Comparison of ENCODE assay signal across 8 cellular contexts in the genomic region with DNA sequence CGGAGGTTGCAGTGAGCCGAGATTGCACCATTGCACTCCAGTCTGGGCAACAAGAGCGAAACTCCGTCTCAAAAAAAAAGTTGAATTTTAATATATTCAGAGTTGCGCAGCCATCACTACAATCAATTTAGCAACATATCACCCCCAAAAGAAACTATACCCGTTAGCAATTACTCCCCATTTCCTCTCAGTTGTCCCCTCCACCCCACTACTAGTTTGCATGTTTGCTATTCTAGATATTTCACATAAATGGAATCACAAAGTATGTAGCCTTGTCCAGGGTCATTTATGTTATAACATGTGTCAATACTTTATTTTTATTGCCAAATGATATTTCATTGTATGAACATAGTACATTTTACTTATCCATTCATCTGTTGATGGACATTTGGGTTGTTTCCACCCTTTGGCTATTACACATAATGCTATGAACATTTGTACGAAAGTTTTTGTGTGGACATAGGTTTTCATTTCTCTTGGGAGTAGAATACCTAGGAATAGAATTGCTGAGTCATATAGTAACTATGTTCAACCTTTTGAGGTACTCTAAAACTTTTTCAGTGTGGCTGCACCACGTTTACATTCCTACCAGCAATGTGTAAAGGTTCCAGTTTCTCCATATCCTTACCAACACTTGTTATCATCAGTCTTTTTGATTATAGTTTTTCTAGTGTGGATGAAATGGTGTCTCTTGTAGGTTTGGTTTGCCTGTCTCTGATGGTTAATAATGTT. TPM values are rescaled to one million over a fixed set of nuclear protein-coding genes. Genes with fewer than 3 reads are reported as not detected.
DNase-seq lines count a peak whose midpoint lies in the region; ATAC-seq, FAIRE-seq and TF ChIP-seq lines count a peak whose summit lies in the region.

No MANE protein-coding gene starts in this region.

- no peaks in the 10 kb centered on the region for H3K27me3 Mint-ChIP-seq in Calu3 (ENCODE audit: unreplicated experiment)
- no peaks in the 10 kb centered on the region for H3K27me3 Mint-ChIP-seq in neural progenitor cell (ENCODE audit: insufficient read depth, low read depth)

- H2AFZ ChIP-seq in Loucy (ENCODE audit: low read length) (no peak overlapping the region), neural progenitor cell (replicated peaks) (no peak overlapping the region)

- H4K20me1 ChIP-seq in Loucy (ENCODE audit: insufficient read depth, low read length, poor library complexity, severe bottlenecking) (no peaks in the 10 kb centered on the region), neural progenitor cell (ENCODE audit: low read depth) (peaks cover 6% of the 10 kb centered on the region)

- no peak overlapping the region for H3K9ac ChIP-seq in Loucy (ENCODE audit: low read depth, low read length, poor library complexity, severe bottlenecking)
- no peak overlapping the region for H3K9ac ChIP-seq in neural progenitor cell

- H3K9me3 Mint-ChIP-seq in Calu3 (ENCODE audit: low read depth, unreplicated experiment) (no peaks in the 10 kb centered on the region), neural progenitor cell (peaks cover 2% of the 10 kb centered on the region)

- H3K4me3 ChIP-seq in Loucy (ENCODE audit: low read length, poor library complexity, severe bottlenecking) (peak overlapping the region; percentile 6), bronchial epithelial cell (ENCODE audit: low read depth, low read length) (no peak overlapping the region), neural progenitor cell (no peak overlapping the region)

- no TSS peak for BruUV-seq in Calu3 (replicated peaks; lab: Mats Ljungman, UMichigan)

- H3K4me1 ChIP-seq in Loucy (ENCODE audit: insufficient read depth, low read length, poor library complexity, severe bottlenecking) (peaks cover 24% of the 10 kb centered on the region), neural progenitor cell (no peaks in the 10 kb centered on the region)

- H3K27ac Mint-ChIP-seq in Calu3 (ENCODE audit: unreplicated experiment) (peak overlapping the region; percentile 100), neural progenitor cell (peak overlapping the region; percentile 35)

- ATAC-seq in GM19467 (IDR thresholded peaks at IDR 0.05; ENCODE audit: unreplicated experiment) (no peak), HG03521 (IDR thresholded peaks at IDR 0.05; ENCODE audit: unreplicated experiment) (no peak)

- H3K4me1 Mint-ChIP-seq in Calu3 (ENCODE audit: low read depth, unreplicated experiment) (peaks cover 13% of the 10 kb centered on the region), neural progenitor cell (peaks cover 16% of the 10 kb centered on the region)

- H3K9me3 ChIP-seq in Loucy (ENCODE audit: insufficient read depth, low read depth, low read length) (no peaks in the 10 kb centered on the region), neural progenitor cell (ENCODE audit: low read depth) (no peaks in the 10 kb centered on the region)

- H3K79me2 ChIP-seq in Loucy (ENCODE audit: insufficient read depth, low read length) (peaks cover 46% of the 10 kb centered on the region), neural progenitor cell (ENCODE audit: low read depth) (peaks cover 89% of the 10 kb centered on the region)

- H3K4me2 ChIP-seq in Loucy (ENCODE audit: low read depth, low read length, poor library complexity, severe bottlenecking): peak overlapping the region; percentile 81
- peak overlapping the region; percentile 99 for H3K4me2 ChIP-seq in neural progenitor cell

- no peak overlapping the region for H3K27ac ChIP-seq in neural progenitor cell

- intact Hi-C loops in Calu3 (cut with micrococcal nuclease; ENCODE audit: unreplicated experiment): loop anchor here (5.0 kb wide), 1 partner anchor 49 kb away; no protein-coding TSS in a partner anchor

- H3K36me3 ChIP-seq in Loucy (ENCODE audit: insufficient read depth, low read length) (no peaks in the 10 kb centered on the region), bronchial epithelial cell (ENCODE audit: control insufficient read depth, insufficient read depth, low read length) (no peaks in the 10 kb centered on the region), neural progenitor cell (no peaks in the 10 kb centered on the region)

- no peak for TF ChIP-seq CTCF in Calu3 (IDR thresholded peaks at IDR 0.05; ENCODE audit: unreplicated experiment)
- TF ChIP-seq CTCF in Loucy (conservative IDR thresholded peaks at IDR 0.05; ENCODE audit: low read length): no peak
- TF ChIP-seq CTCF in bronchial epithelial cell (IDR thresholded peaks at IDR 0.05; ENCODE audit: insufficient read depth, low read length, severe bottlenecking): no peak
- TF ChIP-seq CTCF in neural progenitor cell (IDR thresholded peaks at IDR 0.05): no peak

- peaks cover 5% of the 10 kb centered on the region for H3K27me3 ChIP-seq in Loucy (ENCODE audit: insufficient read depth, low read length, poor library complexity, severe bottlenecking)
- no peaks in the 10 kb centered on the region for H3K27me3 ChIP-seq in bronchial epithelial cell (ENCODE audit: control insufficient read depth, insufficient read depth, low read length)
- no peaks in the 10 kb centered on the region for H3K27me3 ChIP-seq in neural progenitor cell

- H3K36me3 Mint-ChIP-seq in Calu3 (ENCODE audit: insufficient read depth, unreplicated experiment) (peaks cover 40% of the 10 kb centered on the region), neural progenitor cell (peaks cover 15% of the 10 kb centered on the region)

- H3F3A ChIP-seq in Loucy (ENCODE audit: low read depth): no peaks in the 10 kb centered on the region
- H3F3A ChIP-seq in neural progenitor cell (ENCODE audit: low read depth): peaks cover 29% of the 10 kb centered on the region

- H3K4me3 Mint-ChIP-seq in Calu3 (ENCODE audit: low read depth, unreplicated experiment) (peak overlapping the region; percentile 98), neural progenitor cell (peak overlapping the region; percentile 80)

- DNase-seq in Calu3: no peak
- peak; percentile 65 for DNase-seq in bronchial epithelial cell (ENCODE audit: low read depth)
- no peak for DNase-seq in neural progenitor cell (ENCODE audit: low spot score)
- no peak for DNase-seq in NOMO-1 treated with DMSO at 0.1 percent for 48 hours (lab: John Stamatoyannopoulos, UW; ENCODE audit: unreplicated experiment)
- no peak for DNase-seq in amniotic stem cell (lab: John Stamatoyannopoulos, UW)

- CTCF ChIA-PET in Calu3 (lab: Charles Lee): interaction anchor here (0.6 kb wide), 1 partner anchor 9 kb away, joined by 3 read pairs; no protein-coding TSS in a partner anchor

- no peak for FAIRE-seq in bronchial epithelial cell (lab: Jason Lieb, UNC)

- no peaks in the 10 kb centered on the region for H3K9me2 ChIP-seq in Loucy (replicated peaks; ENCODE audit: low read depth, low read length)

RNA-seq across cellular contexts. Expression of gene ZNF143, which starts 2.2 kb away (rescaled TPM):
- total RNA-seq in Calu3 (2022): 20.4 and 28.7 TPM in 2 replicates
- total RNA-seq in bronchial epithelial cell: 54.2 and 63.8 TPM in 2 replicates
- 56.9 and 58.3 TPM in 2 replicates for total RNA-seq in neural progenitor cell (ENCODE audit: low replicate concordance)
